In genomic region chr9:115035872-115036612, GRCh38 we compare ENCODE assay signal across 8 cellular contexts.
DNase-seq lines count a peak whose midpoint lies in the region; ATAC-seq and TF ChIP-seq lines count a peak whose summit lies in the region.

No MANE protein-coding gene starts in this region.

- H3K4me3 ChIP-seq in tibial artery (no peak overlapping the region), PC-9 (no peak overlapping the region)

- DNase-seq in activated CD8-positive, alpha-beta memory T cell treated with anti-CD3 and anti-CD28 coated beads, Interleukin-2, amount 10 ng/mL, durations not matched to agents 7 days and 5 days, result peak; percentile 86
- no peak for DNase-seq in left ventricle myocardium superior
- no peak for DNase-seq in tibial artery
- DNase-seq in PC-9, result no peak
- no peak for DNase-seq in SHP77 (lab: John Stamatoyannopoulos, UW)

- no peaks in the 10 kb centered on the region for H3F3A ChIP-seq in PC-9 (ENCODE audit: insufficient read depth, low read depth)

- CTCF ChIA-PET in activated CD8-positive, alpha-beta memory T cell treated with anti-CD3 and anti-CD28 coated beads, Interleukin-2, amount 10 ng/mL, durations not matched to agents 7 days and 5 days (lab: Charles Lee), result interaction anchor here (1.2 to 1.6 kb wide), 3 partner anchors 14 to 382 kb away, joined by 3 to 4 read pairs (median 3); no protein-coding TSS in a partner anchor
- CTCF ChIA-PET in PC-9 (lab: Charles Lee), result no interaction called here

- BruUV-seq in PC-9 (replicated peaks; lab: Mats Ljungman, UMichigan), result no TSS peak

- peak overlapping the region; percentile 50 for H3K4me3 Mint-ChIP-seq in activated CD8-positive, alpha-beta memory T cell treated with anti-CD3 and anti-CD28 coated beads, Interleukin-2, amount 10 ng/mL, durations not matched to agents 7 days and 5 days

- no peaks in the 10 kb centered on the region for H3K79me2 ChIP-seq in PC-9 (ENCODE audit: low read depth)

- H3K27me3 Mint-ChIP-seq in activated CD8-positive, alpha-beta memory T cell treated with anti-CD3 and anti-CD28 coated beads, Interleukin-2, amount 10 ng/mL, durations not matched to agents 7 days and 5 days, result peaks cover 16% of the 10 kb centered on the region

- no peaks in the 10 kb centered on the region for H3K9me2 ChIP-seq in PC-9 (ENCODE audit: insufficient read depth)

- H3K4me1 ChIP-seq in tibial artery (peaks cover 4 to 61% (median 31%) of the 10 kb centered on the region in 4 donors), PC-9 (replicated peaks; ENCODE audit: insufficient read depth) (no peaks in the 10 kb centered on the region)

- peaks cover 5% of the 10 kb centered on the region for H3K36me3 Mint-ChIP-seq in activated CD8-positive, alpha-beta memory T cell treated with anti-CD3 and anti-CD28 coated beads, Interleukin-2, amount 10 ng/mL, durations not matched to agents 7 days and 5 days

- H3K27me3 ChIP-seq in tibial artery (no peaks in the 10 kb centered on the region), PC-9 (ENCODE audit: insufficient read depth, low read depth) (no peaks in the 10 kb centered on the region; the same call in 1 of the 2 replicates)

- no peaks in the 10 kb centered on the region for H3K9me3 ChIP-seq in tibial artery
- H3K9me3 ChIP-seq in PC-9 (ENCODE audit: insufficient read depth, low read depth), result no peaks in the 10 kb centered on the region

- no peak overlapping the region for H3K4me2 ChIP-seq in PC-9

- ATAC-seq in GM19351 (IDR thresholded peaks at IDR 0.05; ENCODE audit: unreplicated experiment) (peak; percentile 82), HG03280 (IDR thresholded peaks at IDR 0.05; ENCODE audit: unreplicated experiment) (peak; percentile 88), left ventricle myocardium superior (peak; percentile 84)
- ATAC-seq in activated CD8-positive, alpha-beta memory T cell treated with anti-CD3 and anti-CD28 coated beads, Interleukin-2, amount 10 ng/mL, durations not matched to agents 7 days and 5 days, result peak; percentile 91

- H3K4me1 Mint-ChIP-seq in activated CD8-positive, alpha-beta memory T cell treated with anti-CD3 and anti-CD28 coated beads, Interleukin-2, amount 10 ng/mL, durations not matched to agents 7 days and 5 days, result peaks cover 33% of the 10 kb centered on the region

- peaks cover 6 to 27% (median 27%) of the 10 kb centered on the region in 3 donors for H3K36me3 ChIP-seq in tibial artery
- H3K36me3 ChIP-seq in PC-9 (ENCODE audit: low read depth), result no peaks in the 10 kb centered on the region

- POLR2A ChIA-PET in PC-9 (lab: Charles Lee; ENCODE audit: unreplicated experiment), result interaction anchor here (0.6 kb wide), 1 partner anchor 10 kb away, joined by 5 read pairs; no protein-coding TSS in a partner anchor

- no peak overlapping the region for H2AFZ ChIP-seq in PC-9

- intact Hi-C loops in left ventricle myocardium superior (cut with micrococcal nuclease), result no loop called here
- intact Hi-C loops in tibial artery (cut with DNase I; ENCODE audit: low total_unique reads), result loop anchor here (10.0 kb wide), 1 partner anchor 479 kb away; no protein-coding TSS in a partner anchor
- intact Hi-C loops in PC-9 (cut with micrococcal nuclease; ENCODE audit: unreplicated experiment), result no loop called here

- H3K9me3 Mint-ChIP-seq in activated CD8-positive, alpha-beta memory T cell treated with anti-CD3 and anti-CD28 coated beads, Interleukin-2, amount 10 ng/mL, durations not matched to agents 7 days and 5 days (ENCODE audit: low read depth), result no peaks in the 10 kb centered on the region

- no peak for TF ChIP-seq CTCF in C4-2B (conservative IDR thresholded peaks at IDR 0.05)
- no peak for TF ChIP-seq CTCF in tibial artery (IDR thresholded peaks at IDR 0.05)
- TF ChIP-seq CTCF in PC-9 (conservative IDR thresholded peaks at IDR 0.05), result no peak

- peak overlapping the region; percentile 83 for H3K27ac Mint-ChIP-seq in activated CD8-positive, alpha-beta memory T cell treated with anti-CD3 and anti-CD28 coated beads, Interleukin-2, amount 10 ng/mL, durations not matched to agents 7 days and 5 days

- peak overlapping the region; percentile 8 for H3K27ac ChIP-seq in C4-2B
- peak overlapping the region; percentile 74 to 80 for H3K27ac ChIP-seq in tibial artery
- no peak overlapping the region for H3K27ac ChIP-seq in PC-9

- H4K20me1 ChIP-seq in PC-9 (ENCODE audit: insufficient read depth), result no peaks in the 10 kb centered on the region
